8 cellular contexts compared by ENCODE assay signal in genomic region chr9:89522261-89522978, GRCh38. TPM values are rescaled to one million over a fixed set of nuclear protein-coding genes. Genes with fewer than 3 reads are reported as not detected.
DNase-seq lines count a peak whose midpoint lies in the region; FAIRE-seq and TF ChIP-seq lines count a peak whose summit lies in the region.

No MANE protein-coding gene starts in this region.

- in situ Hi-C loops in GM13977 (cut with MboI; ENCODE audit: low pct_unique_long_range_greater_than_20kb, low sequenced_read_pairs, unreplicated experiment) = no loop called here

- TF ChIP-seq POLR2A in H54 (IDR thresholded peaks at IDR 0.05; ENCODE audit: low read depth, low read length) = no peak

- no peak for TF ChIP-seq CTCF in GM13977 (IDR thresholded peaks at IDR 0.05; ENCODE audit: extremely low read depth, insufficient read depth, missing control alignments)

- FAIRE-seq in H54 (lab: Jason Lieb, UNC) = no peak

- DNase-seq in GM13977 (ENCODE audit: low spot score) (peak; percentile 83), H54 (ENCODE audit: insufficient read length, low spot score) (peak; percentile 38), MV-4-11 (lab: John Stamatoyannopoulos, UW) (peak; percentile 97), activated T-cell treated with anti-CD3 and anti-CD28 coated beads for 1 hour (ENCODE audit: low read depth) (peak; percentile 53), mucosa of gallbladder (ENCODE audit: low spot score) (peak; percentile 51), midbrain (lab: John Stamatoyannopoulos, UW) (no peak), D341Med (ENCODE audit: low spot score) (no peak), NCI-H226 (no peak)

RNA-seq across cellular contexts. Expression of gene SEMA4D, which starts 24.5 kb away (rescaled TPM):
- total RNA-seq in mucosa of gallbladder = 66.2 TPM

Comparison
In these comparisons a context has a peak if more than half of its experiments do, and no peak if none do; other contexts are left out.
1. DNase-seq: peak in GM13977 (single experiment), H54 (single experiment), MV-4-11 (single experiment), activated T-cell treated with anti-CD3 and anti-CD28 coated beads for 1 hour (single experiment) and mucosa of gallbladder (single experiment); none in midbrain (single experiment), D341Med (single experiment) and NCI-H226 (single experiment).